Comparison of ENCODE assay signal across 8 cellular contexts in the genomic region with DNA sequence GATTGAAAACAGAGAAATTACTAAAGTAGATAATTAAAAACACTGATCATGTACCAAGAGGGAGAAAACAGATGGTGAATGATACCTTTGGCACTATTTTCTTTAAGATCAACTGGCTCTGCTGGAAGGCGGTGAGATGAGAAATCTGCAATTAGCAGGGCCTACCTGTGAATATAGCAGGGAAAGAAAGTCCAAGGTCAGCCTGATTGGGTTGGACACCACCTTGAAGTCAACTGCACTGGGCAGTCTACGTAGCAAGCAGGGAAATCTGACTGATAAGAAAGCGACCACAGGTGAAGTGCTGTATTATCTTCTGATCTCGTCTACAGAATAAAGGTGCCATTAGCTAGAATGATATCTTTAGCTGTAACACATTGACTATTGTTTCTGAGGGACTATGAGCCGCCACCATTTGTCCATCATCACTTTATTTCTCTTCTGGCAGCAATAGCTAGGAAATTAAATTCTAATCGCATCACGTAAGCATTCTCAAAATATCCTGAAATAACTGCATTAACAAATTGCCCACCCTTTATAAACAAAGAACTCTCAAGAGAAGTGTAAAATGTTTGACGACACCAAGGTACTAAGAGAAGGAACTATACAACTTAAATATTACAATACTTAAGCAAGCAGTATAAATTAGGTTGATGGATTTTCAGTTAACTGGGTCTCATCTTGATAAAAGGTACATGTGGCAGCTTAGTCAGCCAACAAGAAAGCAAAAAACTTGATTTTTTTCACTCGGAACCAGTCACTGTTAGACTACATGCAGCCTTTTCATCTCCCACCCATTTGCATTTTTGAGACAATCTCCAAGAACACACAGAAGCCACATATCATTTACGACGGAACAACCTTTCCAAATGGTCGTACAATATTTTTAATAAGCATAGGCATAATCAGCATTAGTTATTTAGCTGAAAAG. TPM values are rescaled to one million over a fixed set of nuclear protein-coding genes. Genes with fewer than 3 reads are reported as not detected.
DNase-seq lines count a peak whose midpoint lies in the region; ATAC-seq and TF ChIP-seq lines count a peak whose summit lies in the region.

No MANE protein-coding gene starts in this region.

- intact Hi-C loops in left lung (cut with DNase I) (no loop called here), tibial artery (cut with DNase I; ENCODE audit: low total_unique reads) (loop anchor here (5.0 kb wide), 1 partner anchor 250 kb away; a partner anchor contains a TSS), posterior cingulate gyrus (cut with DNase I) (loop anchor here (5.0 kb wide), 1 partner anchor 250 kb away; a partner anchor contains a TSS)

- TF ChIP-seq CTCF in left lung (IDR thresholded peaks at IDR 0.05), result no peak
- no peak for TF ChIP-seq CTCF in tibial artery (IDR thresholded peaks at IDR 0.05)

- H3K4me1 Mint-ChIP-seq in activated T-cell treated with anti-CD3 and anti-CD28 coated beads, Interleukin-2, amount 50 U/mL, for 4 hours (ENCODE audit: low read depth), result peaks cover 25% of the 10 kb centered on the region

- DNase-seq in activated T-cell treated with anti-CD3 and anti-CD28 coated beads, Interleukin-2, amount 50 U/mL, for 4 hours, result no peak
- DNase-seq in activated T-cell treated with anti-CD3 and anti-CD28 coated beads for 4 hours (no peak), adipocyte (ENCODE audit: low read depth) (peak; percentile 39), left lung (no peak), tibial artery (no peak), NOMO-1 (lab: John Stamatoyannopoulos, UW; ENCODE audit: unreplicated experiment in 2 of 2) (no peak), posterior cingulate gyrus (no peak)

- H3K36me3 ChIP-seq in adipocyte (ENCODE audit: control insufficient read depth, insufficient read depth, low read length, severe bottlenecking) (no peaks in the 10 kb centered on the region), left lung (no peaks in the 10 kb centered on the region), tibial artery (no peaks in the 10 kb centered on the region)

- H3K4me1 ChIP-seq in adipocyte (ENCODE audit: control insufficient read depth, insufficient read depth, low read length) (peaks cover 16% of the 10 kb centered on the region), left lung (peaks cover 13 to 40% of the 10 kb centered on the region in 2 donors), tibial artery (peaks cover 0 to 25% (median 15%) of the 10 kb centered on the region in 4 donors)

- H3K27me3 ChIP-seq in adipocyte (replicated peaks; ENCODE audit: control insufficient read depth, insufficient read depth, low read length), result no peaks in the 10 kb centered on the region
- no peaks in the 10 kb centered on the region for H3K27me3 ChIP-seq in left lung
- no peaks in the 10 kb centered on the region for H3K27me3 ChIP-seq in tibial artery

- no peaks in the 10 kb centered on the region for H3K9me3 Mint-ChIP-seq in activated T-cell treated with anti-CD3 and anti-CD28 coated beads, Interleukin-2, amount 50 U/mL, for 4 hours

- H3K4me3 ChIP-seq in adipocyte (ENCODE audit: low read length), result peak overlapping the region; percentile 88
- peak overlapping the region in 1 of 2 donors; percentile 68 for H3K4me3 ChIP-seq in left lung
- H3K4me3 ChIP-seq in tibial artery, result peak overlapping the region; percentile 85 to 87

- no peaks in the 10 kb centered on the region for H3K36me3 Mint-ChIP-seq in activated T-cell treated with anti-CD3 and anti-CD28 coated beads, Interleukin-2, amount 50 U/mL, for 4 hours (ENCODE audit: insufficient read depth)

- H3K27ac ChIP-seq in left lung, result peak overlapping the region; percentile 80 to 90
- H3K27ac ChIP-seq in tibial artery, result peak overlapping the region; percentile 88 to 95

- H3K9ac ChIP-seq in adipocyte (ENCODE audit: low read length), result peak overlapping the region; percentile 86

- H3K4me3 Mint-ChIP-seq in activated T-cell treated with anti-CD3 and anti-CD28 coated beads, Interleukin-2, amount 50 U/mL, for 4 hours, result peak overlapping the region; percentile 88

- peaks cover 7% of the 10 kb centered on the region for H3K27me3 Mint-ChIP-seq in activated T-cell treated with anti-CD3 and anti-CD28 coated beads, Interleukin-2, amount 50 U/mL, for 4 hours (ENCODE audit: low read depth)

- no peaks in the 10 kb centered on the region for H3K9me3 ChIP-seq in adipocyte (ENCODE audit: control insufficient read depth, low read length)
- no peaks in the 10 kb centered on the region for H3K9me3 ChIP-seq in left lung
- H3K9me3 ChIP-seq in tibial artery, result no peaks in the 10 kb centered on the region

- no peak for ATAC-seq in activated T-cell treated with anti-CD3 and anti-CD28 coated beads, Interleukin-2, amount 50 U/mL, for 4 hours
- ATAC-seq in left lung (no peak), HG03045 (IDR thresholded peaks at IDR 0.05; ENCODE audit: unreplicated experiment) (no peak)

RNA-seq across cellular contexts. Expression of a gene that starts 1.3 kb away (rescaled TPM):
- 1 to 10 TPM; 4.5 to 9.4 (median 8.0) TPM for total RNA-seq in activated T-cell treated with anti-CD3 and anti-CD28 coated beads, Interleukin-2, amount 50 U/mL, for 4 hours
- 10 to 100 TPM; 15.0 to 16.7 TPM for total RNA-seq in left lung

Comparison
In these comparisons a context has a peak if more than half of its experiments do, and no peak if none do; other contexts are left out.
1. intact Hi-C loops: an anchor here in tibial artery (5.0 kb wide) and posterior cingulate gyrus (5.0 kb wide); none called in left lung.